In genomic region chr9:107750741-107751521, GRCh38 we compare ENCODE assay signal across 8 cellular contexts.
DNase-seq lines count a peak whose midpoint lies in the region; ATAC-seq and TF ChIP-seq lines count a peak whose summit lies in the region.

No MANE protein-coding gene starts in this region.

- H3K9me3 ChIP-seq in HUES48 (ENCODE audit: control insufficient read depth, insufficient read depth, low read length) (no peaks in the 10 kb centered on the region), ascending aorta (no peaks in the 10 kb centered on the region), hepatocyte (ENCODE audit: low read depth) (no peaks in the 10 kb centered on the region), stomach (no peaks in the 10 kb centered on the region)

- TF ChIP-seq POLR2A in stomach (IDR thresholded peaks at IDR 0.05) = no peak

- H3K9ac ChIP-seq in HUES48 (ENCODE audit: low read depth, low read length) = peak overlapping the region; percentile 41

- H3K27ac ChIP-seq in HUES48 (ENCODE audit: low read depth, low read length) (no peak overlapping the region), ascending aorta (peak overlapping the region; percentile 92 to 95), hepatocyte (peak overlapping the region; percentile 88), stomach (peak overlapping the region; percentile 67 to 85 (median 82))

- TF ChIP-seq CTCF in ascending aorta (IDR thresholded peaks at IDR 0.05) (no peak), hepatocyte (IDR thresholded peaks at IDR 0.05; ENCODE audit: poor library complexity) (no peak), stomach (IDR thresholded peaks at IDR 0.05) (no peak)

- 49% methylated on average over 8 of the region's 8 CpGs for WGBS in hepatocyte (ENCODE audit: low lambda C conversion rate, missing lambda C conversion rate)
- WGBS in stomach, 5 donors = 4 to 34% (median 19%) methylated on average over 7 to 8 of the region's 8 CpGs

- H3K4me3 ChIP-seq in HUES48 (ENCODE audit: low read depth, low read length) (no peak overlapping the region), ascending aorta (no peak overlapping the region), hepatocyte (no peak overlapping the region), stomach (no peak overlapping the region)

- H3K79me2 ChIP-seq in hepatocyte = no peaks in the 10 kb centered on the region

- H3K4me2 ChIP-seq in hepatocyte = peak overlapping the region; percentile 35

- intact Hi-C loops in ascending aorta (cut with DNase I) (loop anchor here (1.0 to 5.0 kb wide), 6 partner anchors 18 to 726 kb away; partner anchors contain the start of gene KLF4), stomach (cut with DNase I; ENCODE audit: low total_unique reads) (no loop called here)

- no peaks in the 10 kb centered on the region for H3K9me2 ChIP-seq in hepatocyte (replicated peaks; ENCODE audit: insufficient read depth)

- H3K4me1 ChIP-seq in HUES48 (ENCODE audit: control insufficient read depth, insufficient read depth, low read length) (peaks cover 26% of the 10 kb centered on the region), ascending aorta (peaks cover 22 to 33% of the 10 kb centered on the region in 2 donors), hepatocyte (ENCODE audit: insufficient read depth) (peaks cover 30% of the 10 kb centered on the region), stomach (peaks cover 27 to 44% (median 31%) of the 10 kb centered on the region in 4 donors)

- ATAC-seq in GM21619 (IDR thresholded peaks at IDR 0.05; ENCODE audit: unreplicated experiment) (no peak), GM21381 (IDR thresholded peaks at IDR 0.05; ENCODE audit: unreplicated experiment) (no peak), HG02642 (IDR thresholded peaks at IDR 0.05; ENCODE audit: poor library complexity, unreplicated experiment) (no peak)

- H3K36me3 ChIP-seq in HUES48 (ENCODE audit: control insufficient read depth, insufficient read depth, low read length) = no peaks in the 10 kb centered on the region
- no peaks in the 10 kb centered on the region for H3K36me3 ChIP-seq in ascending aorta
- no peaks in the 10 kb centered on the region for H3K36me3 ChIP-seq in hepatocyte (replicated peaks; ENCODE audit: insufficient read depth, low read depth)
- H3K36me3 ChIP-seq in stomach = no peaks in the 10 kb centered on the region

- no peak overlapping the region for H2AFZ ChIP-seq in hepatocyte

- H4K20me1 ChIP-seq in hepatocyte (ENCODE audit: insufficient read depth, poor library complexity, severe bottlenecking) = no peaks in the 10 kb centered on the region

- DNase-seq in ascending aorta (ENCODE audit: low spot score in 2 of 2) (peak; percentile 79 to 97), hepatocyte (ENCODE audit: low spot score) (peak; percentile 83), stomach (peak; percentile 81)
- no peak for DNase-seq in activated T-cell treated with anti-CD3 and anti-CD28 coated beads, Interleukin-2, amount 50 U/mL, for 48 hours

- H3K27me3 ChIP-seq in HUES48 (ENCODE audit: control insufficient read depth, insufficient read depth, low read length) = no peaks in the 10 kb centered on the region
- H3K27me3 ChIP-seq in ascending aorta = no peaks in the 10 kb centered on the region
- no peaks in the 10 kb centered on the region for H3K27me3 ChIP-seq in hepatocyte
- no peaks in the 10 kb centered on the region for H3K27me3 ChIP-seq in stomach

- no peak for TF ChIP-seq EP300 in stomach (IDR thresholded peaks at IDR 0.05)

Comparison
In these comparisons a context has a peak if more than half of its experiments do, and no peak if none do; other contexts are left out.
1. DNase-seq: peak in ascending aorta (2 of 2), hepatocyte (single experiment) and stomach (single experiment); none in activated T-cell treated with anti-CD3 and anti-CD28 coated beads, Interleukin-2, amount 50 U/mL, for 48 hours (0 of 2).